Comparison of ENCODE assay signal across 2 cellular contexts in the genomic region with DNA sequence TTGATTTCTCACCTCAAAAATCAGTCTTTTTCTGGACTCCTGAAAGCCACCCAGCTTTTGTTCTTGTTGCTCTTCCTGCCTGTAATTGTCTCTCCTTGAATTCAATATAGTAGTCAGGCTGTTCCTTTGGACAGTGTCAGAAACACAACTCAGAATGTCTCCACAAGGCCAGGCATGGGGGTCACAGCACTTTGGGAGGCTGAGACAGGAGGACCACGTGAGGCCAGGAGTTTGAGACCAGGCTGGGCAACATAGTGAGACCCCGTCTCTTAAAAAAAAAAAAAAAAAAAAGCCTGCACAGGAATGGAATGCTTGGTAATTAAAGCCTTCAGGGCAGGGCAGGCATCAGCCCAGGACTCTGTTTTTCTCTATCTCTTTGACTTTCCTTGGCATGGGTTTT.
TF ChIP-seq lines count a peak whose summit lies in the region.

No MANE protein-coding gene starts in this region.

TF ChIP-seq in HepG2, 621 proteins besides CTCF, POLR2A, EP300 and RAD21:
- TF ChIP-seq, protein P1, sequence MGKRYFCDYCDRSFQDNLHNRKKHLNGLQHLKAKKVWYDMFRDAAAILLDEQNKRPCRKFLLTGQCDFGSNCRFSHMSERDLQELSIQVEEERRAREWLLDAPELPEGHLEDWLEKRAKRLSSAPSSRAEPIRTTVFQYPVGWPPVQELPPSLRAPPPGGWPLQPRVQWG (CRISPR knock-in tag; IDR thresholded peaks at IDR 0.05; ENCODE audit: borderline replicate concordance, low read depth), result no peak
- TF ChIP-seq ZNF121 (CRISPR knock-in tag; IDR thresholded peaks at IDR 0.05), result 0 out of 2 replicates have a peak, but pooled peaks have one; percentile 23

TF ChIP-seq in WTC11, 78 proteins besides CTCF, POLR2A, EP300 and RAD21:
- TF ChIP-seq ZBTB21 (CRISPR knock-in tag; IDR thresholded peaks at IDR 0.05; ENCODE audit: borderline replicate concordance) (no peak), ZNF121 (CRISPR knock-in tag; IDR thresholded peaks at IDR 0.05) (0 out of 2 replicates have a peak, but pooled peaks have one; percentile 64)
